In genomic region chr1:157363660-157364140, GRCh38 we compare ENCODE assay signal across 8 cellular contexts.
DNase-seq lines count a peak whose midpoint lies in the region; ATAC-seq, FAIRE-seq and TF ChIP-seq lines count a peak whose summit lies in the region.

No MANE protein-coding gene starts in this region.

- TF ChIP-seq POLR2A in GM12891 (IDR thresholded peaks at IDR 0.05; ENCODE audit: low read depth, low read length) = no peak
- no peak for TF ChIP-seq POLR2A in erythroblast (IDR thresholded peaks at IDR 0.05; ENCODE audit: low read length)

- no peaks in the 10 kb centered on the region; the same call in 1 of the 2 replicates for H3K27me3 ChIP-seq in Panc1 (ENCODE audit: control insufficient read depth, insufficient read depth, low read length)

- H3K27ac ChIP-seq in Panc1 (ENCODE audit: low read length) = no peak overlapping the region

- no peaks in the 10 kb centered on the region for H3K36me3 Mint-ChIP-seq in progenitor cell of endocrine pancreas (ENCODE audit: insufficient read depth)

- H3K4me3 ChIP-seq in Panc1 (ENCODE audit: low read depth in 2 of 2, low read length in 2 of 2) = no peak overlapping the region

- no TSS peak for BruUV-seq in Panc1 (replicated peaks; lab: Mats Ljungman, UMichigan)

- H3K27ac Mint-ChIP-seq in progenitor cell of endocrine pancreas = no peak overlapping the region

- peak; percentile 47 for FAIRE-seq in GM12891 (lab: Jason Lieb, UNC)

- DNase-seq in AG09319 (ENCODE audit: extremely low read depth, low read depth) = peak; percentile 11
- DNase-seq in GM12891 (ENCODE audit: insufficient read length, low spot score) = no peak
- DNase-seq in Panc1 (ENCODE audit: low read depth, low spot score) = peak; percentile 17
- peak; percentile 44 for DNase-seq in erythroblast (lab: John Stamatoyannopoulos, UW)
- no peak for DNase-seq in progenitor cell of endocrine pancreas (ENCODE audit: low spot score, unreplicated experiment)
- no peak for DNase-seq in NCI-H345 treated with DMSO at 0.1 percent for 48 hours (lab: John Stamatoyannopoulos, UW; ENCODE audit: unreplicated experiment)
- no peak for DNase-seq in activated naive CD4-positive, alpha-beta T cell (lab: John Stamatoyannopoulos, UW)

- in situ Hi-C loops in Panc1 (cut with HindIII; ENCODE audit: low pct_unique_long_range_greater_than_20kb, low sequenced_read_pairs) = no loop called here

- POLR2A ChIA-PET in Panc1 (lab: Charles Lee) = no interaction called here

- H3K9me3 ChIP-seq in Panc1 (ENCODE audit: control insufficient read depth, insufficient read depth, low read depth, low read length) = no peaks in the 10 kb centered on the region

- H3K4me1 ChIP-seq in Panc1 (ENCODE audit: control insufficient read depth, insufficient read depth, low read length) = no peaks in the 10 kb centered on the region

- ATAC-seq in HG03095 (IDR thresholded peaks at IDR 0.05; ENCODE audit: unreplicated experiment) = peak; percentile 60
- ATAC-seq in Panc1 = peak; percentile 94

- intact Hi-C loops in Panc1 (cut with micrococcal nuclease; ENCODE audit: unreplicated experiment) = loop anchor here (5.0 kb wide), 1 partner anchor 171 kb away; no protein-coding TSS in a partner anchor

- H3K4me3 Mint-ChIP-seq in progenitor cell of endocrine pancreas (ENCODE audit: low read depth) = no peak overlapping the region

- peaks cover 4% of the 10 kb centered on the region for H3K27me3 Mint-ChIP-seq in progenitor cell of endocrine pancreas

- H3K36me3 ChIP-seq in Panc1 (ENCODE audit: control insufficient read depth, insufficient read depth, low read length) = no peaks in the 10 kb centered on the region

- TF ChIP-seq CTCF in AG09319 (IDR thresholded peaks at IDR 0.05; ENCODE audit: low read depth, low read length) = peak; percentile 65
- TF ChIP-seq CTCF in Panc1 (IDR thresholded peaks at IDR 0.05) = peak; percentile 82
- TF ChIP-seq CTCF in progenitor cell of endocrine pancreas (IDR thresholded peaks at IDR 0.05; ENCODE audit: unreplicated experiment) = peak; percentile 61

- CTCF ChIA-PET in Panc1 (lab: Charles Lee) = interaction anchor here (0.6 kb wide), 1 partner anchor 133 kb away, joined by 3 read pairs; no protein-coding TSS in a partner anchor

- peaks cover 12% of the 10 kb centered on the region for H3K4me1 Mint-ChIP-seq in progenitor cell of endocrine pancreas (ENCODE audit: low read depth)

- H3K9me3 Mint-ChIP-seq in progenitor cell of endocrine pancreas (ENCODE audit: low read depth) = no peaks in the 10 kb centered on the region

TF ChIP-seq in GM12891, 5 proteins besides CTCF, POLR2A, EP300 and RAD21:
- TF ChIP-seq POLR2AphosphoS5 (IDR thresholded peaks at IDR 0.05; ENCODE audit: low read depth, low read length) (no peak), PAX5 (IDR thresholded peaks at IDR 0.05; ENCODE audit: insufficient read depth, low read length, severe bottlenecking) (no peak), POU2F2 (IDR thresholded peaks at IDR 0.05; ENCODE audit: low read depth, low read length) (no peak), TAF1 (IDR thresholded peaks at IDR 0.05; ENCODE audit: low read depth, low read length) (no peak), SPI1 (IDR thresholded peaks at IDR 0.05; ENCODE audit: low read depth, low read length) (no peak)

Comparison
In these comparisons a context has a peak if more than half of its experiments do, and no peak if none do; other contexts are left out.
1. DNase-seq: peak in AG09319 (single experiment), Panc1 (single experiment) and erythroblast (2 of 2); none in GM12891 (single experiment), progenitor cell of endocrine pancreas (single experiment), NCI-H345 treated with DMSO at 0.1 percent for 48 hours (single experiment) and activated naive CD4-positive, alpha-beta T cell (0 of 4).
2. Peak in every context shown above with its lines, with median percentiles within 50 percentile points of each other: CTCF ChIP-seq.